ENCODE assay signal across 10 cellular contexts in genomic region chr1:33111965-33112364, GRCh38. TPM values are rescaled to one million over a fixed set of nuclear protein-coding genes. Genes with fewer than 3 reads are reported as not detected.
DNase-seq lines count a peak whose midpoint lies in the region; ATAC-seq, FAIRE-seq and TF ChIP-seq lines count a peak whose summit lies in the region.
"Had no signal": no experiment of that assay in that cellular context is flagged by ENCODE, and none has a peak within 500 bp of the region (broad histone marks: within the 10 kb centered on the region; RNA-seq: fewer than 3 reads in every experiment).

No MANE protein-coding gene starts in this region.

- H3K27ac ChIP-seq in HL-60 (replicated peaks) (no peak overlapping the region), foreskin keratinocyte (no peak overlapping the region)

- no peak overlapping the region for H3K4me3 ChIP-seq in HL-60 (replicated peaks; ENCODE audit: insufficient read depth, low read length)

- TF ChIP-seq CTCF in D721Med (IDR thresholded peaks at IDR 0.05; ENCODE audit: insufficient read depth, missing control alignments), result peak; percentile 55
- TF ChIP-seq CTCF in HL-60 (IDR thresholded peaks at IDR 0.05; ENCODE audit: insufficient read depth, low read length), result peak; percentile 22
- peak; percentile 77 for TF ChIP-seq CTCF in foreskin keratinocyte (conservative IDR thresholded peaks at IDR 0.05)

- H3K4me1 ChIP-seq in foreskin keratinocyte, result no peaks in the 10 kb centered on the region

- ATAC-seq in foreskin keratinocyte (no peak), GM21723 (IDR thresholded peaks at IDR 0.05; ENCODE audit: unreplicated experiment) (no peak), GM18868 (IDR thresholded peaks at IDR 0.05; ENCODE audit: unreplicated experiment) (no peak)

- peak; percentile 46 for FAIRE-seq in D721Med (lab: Jason Lieb, UNC)

- DNase-seq in D721Med (ENCODE audit: insufficient read length, low spot score) (no peak), HL-60 (ENCODE audit: low read depth in 1 of 2, low spot score in 1 of 2) (no peak), SW480 (ENCODE audit: low spot score) (peak; percentile 44), foreskin keratinocyte (no peak), ecto neural progenitor cell (ENCODE audit: low spot score) (no peak), NCI-H187 (lab: John Stamatoyannopoulos, UW) (no peak)
- DNase-seq: central memory CD4-positive, alpha-beta T cell; natural killer cell had no signal

- H3K27me3 ChIP-seq in HL-60 (ENCODE audit: insufficient read depth, poor library complexity, severe bottlenecking) (no peaks in the 10 kb centered on the region), foreskin keratinocyte (no peaks in the 10 kb centered on the region)

RNA-seq across cellular contexts. Expression of gene AZIN2, which starts 31.0 kb away (rescaled TPM):
- total RNA-seq in foreskin keratinocyte, result 2.4 and 4.8 TPM in 2 replicates
- polyA plus RNA-seq in foreskin keratinocyte, result 3.1 and 3.4 TPM in 2 replicates

Comparison
In these comparisons a context has a peak if more than half of its experiments do, and no peak if none do; other contexts are left out.
1. CTCF ChIP-seq: peak in every context shown above with its lines; median percentile 77 in foreskin keratinocyte; 55 in D721Med; 22 in HL-60.